ENCODE assay signal across 8 cellular contexts in the genomic region with DNA sequence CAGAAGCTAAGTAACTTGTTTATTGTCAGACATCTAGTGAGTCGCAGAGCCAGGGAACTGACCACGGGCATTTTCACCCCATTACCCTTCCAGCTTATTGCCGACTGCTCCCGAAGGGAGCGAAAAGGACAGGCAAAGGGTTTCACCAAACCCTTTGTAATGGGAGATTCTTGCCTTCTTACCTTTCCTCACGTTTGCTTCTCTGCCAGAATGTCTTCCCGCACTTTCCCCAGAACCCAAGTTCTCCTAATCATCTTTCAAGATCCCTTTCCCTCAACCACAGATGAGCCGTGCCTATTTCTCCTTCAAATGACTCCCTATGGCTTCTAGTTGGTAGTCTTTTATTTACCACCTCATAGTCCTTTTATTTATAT. TPM values are rescaled to one million over a fixed set of nuclear protein-coding genes. Genes with fewer than 3 reads are reported as not detected.
DNase-seq lines count a peak whose midpoint lies in the region; ATAC-seq, FAIRE-seq and TF ChIP-seq lines count a peak whose summit lies in the region.

No MANE protein-coding gene starts in this region.

- H3K4me3 ChIP-seq in GM23248 (peak overlapping the region; percentile 98), esophagus muscularis mucosa (peak overlapping the region; percentile 80 to 100 (median 90)), pancreas (peak overlapping the region; percentile 89 to 98 (median 92))

- H4K20me1 ChIP-seq in GM23248 (ENCODE audit: insufficient read depth): no peaks in the 10 kb centered on the region; the same call in none of the 2 replicates

- DNase-seq in GM23248 (peak; percentile 41), RWPE1 (ENCODE audit: low spot score) (no peak), esophagus muscularis mucosa (ENCODE audit: extremely low spot score) (no peak), pancreas (no peak), COLO829 (ENCODE audit: low spot score) (no peak)
- DNase-seq in activated CD4-positive, alpha-beta T cell treated with anti-CD3 and anti-CD28 coated beads, Interleukin-2, amount 50 U/mL, for 48 hours: no peak

- H3K36me3 ChIP-seq in GM23248 (ENCODE audit: low read depth) (peaks cover 25% of the 10 kb centered on the region), esophagus muscularis mucosa (peaks cover 10 to 32% (median 26%) of the 10 kb centered on the region in 4 donors), pancreas (peaks cover 0 to 14% (median 4%) of the 10 kb centered on the region in 3 donors)

- in situ Hi-C loops in GM23248 (cut with MboI): no loop called here

- no peak for TF ChIP-seq POLR2A in esophagus muscularis mucosa (IDR thresholded peaks at IDR 0.05; ENCODE audit: low read depth)

- H3F3A ChIP-seq in GM23248 (ENCODE audit: insufficient read depth): peaks cover 27% of the 10 kb centered on the region

- ATAC-seq in pancreas (peak in 1 of 4 donors; percentile 7), GM18861 (IDR thresholded peaks at IDR 0.05; ENCODE audit: unreplicated experiment) (no peak), GM18870 (IDR thresholded peaks at IDR 0.05; ENCODE audit: unreplicated experiment) (no peak)

- peak overlapping the region; percentile 100 for H3K9ac ChIP-seq in GM23248

- no peaks in the 10 kb centered on the region for H3K9me3 ChIP-seq in GM23248 (ENCODE audit: low read depth)
- H3K9me3 ChIP-seq in esophagus muscularis mucosa: no peaks in the 10 kb centered on the region
- no peaks in the 10 kb centered on the region for H3K9me3 ChIP-seq in pancreas

- POLR2A ChIA-PET in RWPE1 (lab: Yijun Ruan, JAX; ENCODE audit: low non-redundant PET): interaction anchor here (0.6 to 1.2 kb wide), 3 partner anchors 26 to 31 kb away, joined by 3 to 13 read pairs (median 8); partner anchors contain the start of gene PAICS

- H3K27me3 ChIP-seq in GM23248 (replicated peaks; ENCODE audit: insufficient read depth) (no peaks in the 10 kb centered on the region), esophagus muscularis mucosa (no peaks in the 10 kb centered on the region), pancreas (no peaks in the 10 kb centered on the region)

- peaks cover 34% of the 10 kb centered on the region for H3K4me1 ChIP-seq in GM23248 (ENCODE audit: insufficient read depth)
- H3K4me1 ChIP-seq in esophagus muscularis mucosa: peaks cover 29 to 46% (median 43%) of the 10 kb centered on the region in 4 donors
- peaks cover 11 to 28% (median 21%) of the 10 kb centered on the region in 3 donors for H3K4me1 ChIP-seq in pancreas

- FAIRE-seq in pancreas (lab: Jason Lieb, UNC): no peak

- H3K9me2 ChIP-seq in GM23248 (ENCODE audit: insufficient read depth): no peaks in the 10 kb centered on the region

- H3K27ac ChIP-seq in GM23248 (peak overlapping the region; percentile 100), RWPE1 (peak overlapping the region; percentile 91), esophagus muscularis mucosa (replicated peaks in 1 of 4) (peak overlapping the region; percentile 83 to 92 (median 90)), pancreas (peak overlapping the region; percentile 86 to 91 (median 89))

- TF ChIP-seq CTCF in RWPE1 (conservative IDR thresholded peaks at IDR 0.05; ENCODE audit: low read depth) (no peak), esophagus muscularis mucosa (IDR thresholded peaks at IDR 0.05) (no peak), pancreas (IDR thresholded peaks at IDR 0.05) (no peak)

- peak overlapping the region; percentile 89 for H2AFZ ChIP-seq in GM23248

- CTCF ChIA-PET in RWPE1 (lab: Yijun Ruan, JAX): interaction anchor here (0.6 kb wide), 1 partner anchor 614 kb away, joined by 3 read pairs; no protein-coding TSS in a partner anchor

- H3K4me2 ChIP-seq in GM23248 (ENCODE audit: unreplicated experiment): peak overlapping the region; percentile 91

- intact Hi-C loops in esophagus muscularis mucosa (cut with DNase I): loop anchor here (2.0 kb wide), 1 partner anchor 30 kb away; the partner anchor contains the start of gene PAICS
- intact Hi-C loops in pancreas (cut with DNase I): no loop called here

- peaks cover 96% of the 10 kb centered on the region for H3K79me2 ChIP-seq in GM23248 (ENCODE audit: insufficient read depth)

- 0 to 1% methylated on average over 8 of the region's 8 CpGs for WGBS in GM23248 (ENCODE audit: low coverage in 1 of 2, low lambda C conversion rate in 2 of 2, missing lambda C conversion rate in 2 of 2), 2 experiments
- 1% methylated on average over 8 of the region's 8 CpGs for WGBS in esophagus muscularis mucosa
- 0% methylated on average over 8 of the region's 8 CpGs for WGBS in pancreas, 2 donors

- TF ChIP-seq EP300 in esophagus muscularis mucosa (IDR thresholded peaks at IDR 0.05): no peak

RNA-seq across cellular contexts. Expression of gene SRP72, which starts 0.5 kb away (rescaled TPM):
- 64.7 and 70.0 TPM in 2 replicates for total RNA-seq in GM23248 (2014; rRNA removed; shearing (Covaris generic))
- polyA plus RNA-seq in GM23248 (2016; fragmentation: Nextera tagmentation; extraction: Ambion mirVana): 128 and 146 TPM in 2 replicates
- 10 to 100 TPM; 37.0 to 51.9 (median 45.8) TPM for total RNA-seq in esophagus muscularis mucosa
- total RNA-seq in pancreas: 100 to 1,000 TPM in 1 of 6 donors, 10 to 100 TPM in 5; 61.1 to 103 (median 72.4) TPM
- 10 to 100 TPM; 20.8 to 32.7 TPM for polyA plus RNA-seq in pancreas

RNA-seq across cellular contexts. Expression of gene PAICS, which starts 30.8 kb away (rescaled TPM):
- total RNA-seq in GM23248 (2014; rRNA removed; shearing (Covaris generic)): 40.2 and 42.4 TPM in 2 replicates
- 80.2 and 82.2 TPM in 2 replicates for polyA plus RNA-seq in GM23248 (2016; fragmentation: Nextera tagmentation; extraction: Ambion mirVana)
- 10 to 100 TPM; 13.3 to 19.5 (median 17.9) TPM for total RNA-seq in esophagus muscularis mucosa
- total RNA-seq in pancreas: 10 to 100 TPM; 11.1 to 32.0 (median 22.5) TPM
- polyA plus RNA-seq in pancreas: 10 to 100 TPM; 16.5 to 20.1 TPM

RNA-seq across cellular contexts. Expression of gene PPAT, which starts 31.5 kb away (rescaled TPM):
- total RNA-seq in GM23248 (2014; rRNA removed; shearing (Covaris generic)): 8.5 and 19.1 TPM in 2 replicates
- polyA plus RNA-seq in GM23248 (2016; fragmentation: Nextera tagmentation; extraction: Ambion mirVana) (8.0 and 8.6 TPM in 2 replicates), pancreas (1 to 10 TPM; 1.6 to 3.1 TPM)
- total RNA-seq in esophagus muscularis mucosa (1 to 10 TPM; 1.7 to 5.1 (median 3.0) TPM), pancreas (1 to 10 TPM; 4.6 to 10.0 (median 6.3) TPM)

RNA-seq across cellular contexts. Expression of gene ARL9, which starts 38.7 kb away (rescaled TPM):
- total RNA-seq in GM23248 (2014; rRNA removed; shearing (Covaris generic)): not detected in 2 replicates
- polyA plus RNA-seq in GM23248 (2016; fragmentation: Nextera tagmentation; extraction: Ambion mirVana): 0.24 and 0.29 TPM in 2 replicates
- total RNA-seq in esophagus muscularis mucosa: under 1 TPM in 1 of 4 donors, not detected in 3; 0.50 TPM
- total RNA-seq in pancreas: under 1 TPM in 3 of 6 donors, not detected in 3; 0.12 to 0.31 (median 0.24) TPM
- polyA plus RNA-seq in pancreas: under 1 TPM; 0.08 to 0.26 TPM
